In genomic region chr2:150320623-150321022, GRCh38 we compare ENCODE assay signal across 16 cellular contexts.
DNase-seq lines count a peak whose midpoint lies in the region; FAIRE-seq and TF ChIP-seq lines count a peak whose summit lies in the region.
"Had no signal": no experiment of that assay in that cellular context is flagged by ENCODE, and none has a peak within 500 bp of the region (broad histone marks: within the 10 kb centered on the region; RNA-seq: fewer than 3 reads in every experiment).

No MANE protein-coding gene starts in this region.

- WGBS in small intestine, 3 donors, result 17 to 62% (median 33%) methylated on average over 1 of the region's 1 CpG

- H3K4me3 ChIP-seq in astrocyte (ENCODE audit: insufficient read depth, low read depth, low read length), result no peak overlapping the region
- H3K4me3 ChIP-seq in small intestine (ENCODE audit: low read depth in 1 of 2, low read length in 2 of 2), result no peak overlapping the region
- H3K4me3 ChIP-seq: BLaER1 had no signal

- H3K27me3 Mint-ChIP-seq in astrocyte (ENCODE audit: low read depth, unreplicated experiment), result no peaks in the 10 kb centered on the region

- H3K36me3 Mint-ChIP-seq in astrocyte (ENCODE audit: low read depth, unreplicated experiment), result peaks cover 4% of the 10 kb centered on the region

- H3K79me2 ChIP-seq in astrocyte (ENCODE audit: insufficient read depth, low read length), result no peaks in the 10 kb centered on the region

- H3K9me3 Mint-ChIP-seq in astrocyte (ENCODE audit: unreplicated experiment), result peaks cover 10% of the 10 kb centered on the region

- FAIRE-seq in astrocyte (lab: Jason Lieb, UNC), result peak; percentile 65
- FAIRE-seq in small intestine (lab: Jason Lieb, UNC), result no peak
- FAIRE-seq: GM18507, H1, HepG2, HTR-8/SVneo had no signal

- no peaks in the 10 kb centered on the region for H3K36me3 ChIP-seq in astrocyte (ENCODE audit: insufficient read depth, low read length)
- no peaks in the 10 kb centered on the region for H3K36me3 ChIP-seq in small intestine (ENCODE audit: control insufficient read depth in 2 of 2, insufficient read depth in 2 of 2, low read length in 2 of 2)
- H3K36me3 ChIP-seq: BLaER1 had no signal

- no peak overlapping the region for H3K27ac Mint-ChIP-seq in astrocyte (ENCODE audit: unreplicated experiment)
- H3K27ac Mint-ChIP-seq: CD8-positive, alpha-beta memory T cell had no signal

- no peaks in the 10 kb centered on the region for H3K4me1 ChIP-seq in astrocyte (ENCODE audit: insufficient read depth, low read length)
- peaks cover 0 to 2% of the 10 kb centered on the region in 2 donors for H3K4me1 ChIP-seq in small intestine (ENCODE audit: control insufficient read depth in 2 of 2, insufficient read depth in 1 of 2, low read depth in 1 of 2, low read length in 1 of 2)
- H3K4me1 ChIP-seq: BLaER1 had no signal

- H3K27me3 ChIP-seq in astrocyte (ENCODE audit: insufficient read depth, low read length) (no peaks in the 10 kb centered on the region), small intestine (ENCODE audit: control insufficient read depth in 2 of 2, insufficient read depth in 2 of 2, low read length in 2 of 2) (no peaks in the 10 kb centered on the region)
- H3K27me3 ChIP-seq: BLaER1 had no signal

- no peak overlapping the region for H2AFZ ChIP-seq in astrocyte (ENCODE audit: low read depth, low read length)

- peak; percentile 1 for DNase-seq in DMS53 (lab: John Stamatoyannopoulos, UW)
- no peak for DNase-seq in DMS53 treated with DMSO at 0.1 percent for 48 hours (lab: John Stamatoyannopoulos, UW; ENCODE audit: unreplicated experiment)
- peak; percentile 29 for DNase-seq in NCI-H1105 (lab: John Stamatoyannopoulos, UW)
- no peak for DNase-seq in astrocyte (ENCODE audit: low read depth)
- peak; percentile 79 for DNase-seq in small intestine
- no peak for DNase-seq in middle frontal gyrus (ENCODE audit: extremely low spot score, low spot score)
- no peak for DNase-seq in AG08395 (ENCODE audit: low spot score)
- DNase-seq: AML-193; Caco-2; CD8-positive, alpha-beta memory T cell had no signal

- no peak for TF ChIP-seq CTCF in astrocyte (IDR thresholded peaks at IDR 0.05; ENCODE audit: insufficient read depth, low read depth, low read length)

- no peak overlapping the region for H3K4me3 Mint-ChIP-seq in astrocyte (ENCODE audit: unreplicated experiment)
- H3K4me3 Mint-ChIP-seq: CD8-positive, alpha-beta memory T cell had no signal

- H3K9me3 ChIP-seq in astrocyte (ENCODE audit: insufficient read depth, low read depth, low read length) (no peaks in the 10 kb centered on the region), small intestine (ENCODE audit: control insufficient read depth, low read depth) (no peaks in the 10 kb centered on the region)

- H3K9ac ChIP-seq in astrocyte (ENCODE audit: low read length), result no peak overlapping the region
- H3K9ac ChIP-seq: BLaER1 had no signal

- H3K27ac ChIP-seq in astrocyte (ENCODE audit: low read depth, low read length), result no peak overlapping the region
- H3K27ac ChIP-seq in small intestine (ENCODE audit: low read depth in 1 of 2, low read length in 1 of 2), result no peak overlapping the region
- H3K27ac ChIP-seq: 22Rv1, BLaER1 had no signal

- peaks cover 11% of the 10 kb centered on the region for H3K4me1 Mint-ChIP-seq in astrocyte (ENCODE audit: low read depth, unreplicated experiment)
- H3K4me1 Mint-ChIP-seq: CD8-positive, alpha-beta memory T cell had no signal

- H3K4me2 ChIP-seq in astrocyte (ENCODE audit: low read length), result no peak overlapping the region
- H3K4me2 ChIP-seq: BLaER1 had no signal

- H4K20me1 ChIP-seq in astrocyte (ENCODE audit: insufficient read depth, low read length), result no peaks in the 10 kb centered on the region
- H4K20me1 ChIP-seq: BLaER1 had no signal

Comparison
In these comparisons a context has a peak if more than half of its experiments do, and no peak if none do; other contexts are left out.
1. DNase-seq: peak in DMS53 (single experiment), NCI-H1105 (single experiment) and small intestine (single experiment); none in DMS53 treated with DMSO at 0.1 percent for 48 hours (single experiment), astrocyte (single experiment), middle frontal gyrus (single experiment) and AG08395 (single experiment).